ENCODE assay signal across 3 cellular contexts in the genomic region with DNA sequence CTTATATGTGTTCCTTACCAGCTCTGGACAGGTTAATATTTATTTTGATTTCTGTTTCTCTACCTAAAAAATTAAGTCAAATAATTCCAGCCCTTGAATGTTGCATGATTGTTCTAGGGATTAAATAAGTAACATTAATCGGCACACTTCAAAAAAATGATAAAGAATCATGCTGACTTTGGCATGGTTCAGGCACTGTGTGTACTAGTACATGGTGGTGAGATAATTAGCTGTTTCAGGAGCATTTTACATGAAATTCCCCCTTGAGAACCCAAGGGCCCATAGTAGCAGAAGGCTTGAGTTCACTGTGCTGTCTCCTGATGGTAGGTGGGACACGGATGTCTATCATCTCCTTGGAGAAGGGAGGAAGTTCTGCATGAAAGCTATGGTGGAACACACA. TPM values are rescaled to one million over a fixed set of nuclear protein-coding genes. Genes with fewer than 3 reads are reported as not detected.
"Had no signal": no experiment of that assay in that cellular context is flagged by ENCODE, and none has a peak within 500 bp of the region (broad histone marks: within the 10 kb centered on the region; RNA-seq: fewer than 3 reads in every experiment).

No MANE protein-coding gene starts in this region.

RNA-seq across cellular contexts. Expression of a gene that starts 44.8 kb away (rescaled TPM):
- total RNA-seq: ascending aorta, bronchial epithelial cell, cardiac septum had no signal
